Comparison of ENCODE assay signal across 10 cellular contexts in the genomic region with DNA sequence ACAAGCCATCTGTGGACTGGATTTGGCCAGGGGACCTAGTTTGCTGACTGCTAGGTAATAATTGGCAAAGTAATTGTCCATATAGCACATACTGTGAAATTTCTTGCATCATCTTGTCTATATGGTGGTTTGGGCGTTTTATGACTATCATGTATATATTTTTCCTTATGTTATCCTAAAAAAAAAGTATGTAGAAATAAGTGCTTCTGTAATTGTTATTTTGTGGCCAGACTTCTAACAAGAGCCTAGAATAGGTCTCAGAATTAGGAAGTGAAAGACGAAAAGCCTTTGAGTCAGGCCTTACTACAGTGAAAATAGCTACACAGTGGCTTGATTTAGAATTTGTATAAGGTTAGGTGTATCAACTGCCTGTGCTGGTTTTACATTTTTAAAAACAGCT. TPM values are rescaled to one million over a fixed set of nuclear protein-coding genes. Genes with fewer than 3 reads are reported as not detected.
A peak's percentile ranks its signal among the peaks of the same experiment; 100 is the strongest.
DNase-seq lines count a peak whose midpoint lies in the region; ATAC-seq and TF ChIP-seq lines count a peak whose summit lies in the region.
"Had no signal": no experiment of that assay in that cellular context is flagged by ENCODE, and none has a peak within 500 bp of the region (broad histone marks: within the 10 kb centered on the region; RNA-seq: fewer than 3 reads in every experiment).

No MANE protein-coding gene starts in this region.

- H3K27ac ChIP-seq in tibial artery (no peak overlapping the region), adrenal gland (no peak overlapping the region)
- H3K27ac ChIP-seq: C4-2B had no signal

- peaks cover 64% of the 10 kb centered on the region for H3K4me1 Mint-ChIP-seq in activated naive CD4-positive, alpha-beta T cell treated with anti-CD3 and anti-CD28 coated beads, Interleukin-2, amount 50 U/mL, for 24 hours
- peaks cover 26% of the 10 kb centered on the region for H3K4me1 Mint-ChIP-seq in stimulated activated naive CD8-positive, alpha-beta T cell treated with anti-CD3 and anti-CD28 coated beads, Interleukin-15, amount 100 ng/mL, for 72 hours

- H3K27ac Mint-ChIP-seq in activated naive CD4-positive, alpha-beta T cell treated with anti-CD3 and anti-CD28 coated beads, Interleukin-2, amount 50 U/mL, for 24 hours: peak overlapping the region; percentile 41
- H3K27ac Mint-ChIP-seq in stimulated activated naive CD8-positive, alpha-beta T cell treated with anti-CD3 and anti-CD28 coated beads, Interleukin-15, amount 100 ng/mL, for 72 hours: peak overlapping the region; percentile 7 to 92

- ATAC-seq in HG02884 (IDR thresholded peaks at IDR 0.05; ENCODE audit: unreplicated experiment): peak; percentile 40
- ATAC-seq in stimulated activated naive CD8-positive, alpha-beta T cell treated with anti-CD3 and anti-CD28 coated beads, Interleukin-15, amount 100 ng/mL, for 72 hours: no peak
- ATAC-seq: right cardiac atrium had no signal

- peak overlapping the region; percentile 62 for H3K4me3 Mint-ChIP-seq in activated naive CD4-positive, alpha-beta T cell treated with anti-CD3 and anti-CD28 coated beads, Interleukin-2, amount 50 U/mL, for 24 hours
- peak overlapping the region; percentile 73 to 91 for H3K4me3 Mint-ChIP-seq in stimulated activated naive CD8-positive, alpha-beta T cell treated with anti-CD3 and anti-CD28 coated beads, Interleukin-15, amount 100 ng/mL, for 72 hours

- intact Hi-C loops in tibial artery (cut with DNase I; ENCODE audit: low total_unique reads): loop anchor here (5.0 to 10.0 kb wide), 4 partner anchors 115 to 512 kb away; a partner anchor contains a TSS
- intact Hi-C loops in adrenal gland (cut with DNase I): loop anchor here in 1 of 2 donors (10.0 kb wide), 1 partner anchor 95 kb away; no protein-coding TSS in a partner anchor

- H3K4me1 ChIP-seq in tibial artery (peaks cover 0 to 41% (median 20%) of the 10 kb centered on the region in 4 donors), adrenal gland (replicated peaks in 1 of 2) (peaks cover 0 to 31% of the 10 kb centered on the region in 2 donors)

- no peaks in the 10 kb centered on the region for H3K9me3 Mint-ChIP-seq in activated naive CD4-positive, alpha-beta T cell treated with anti-CD3 and anti-CD28 coated beads, Interleukin-2, amount 50 U/mL, for 24 hours
- H3K9me3 Mint-ChIP-seq in stimulated activated naive CD8-positive, alpha-beta T cell treated with anti-CD3 and anti-CD28 coated beads, Interleukin-15, amount 100 ng/mL, for 72 hours: peaks cover under 1 to 2% of the 10 kb centered on the region in 2 donors

- H3K36me3 ChIP-seq in tibial artery (no peaks in the 10 kb centered on the region), adrenal gland (replicated peaks in 1 of 2) (no peaks in the 10 kb centered on the region)

- no peak for TF ChIP-seq POLR2A in adrenal gland (IDR thresholded peaks at IDR 0.05)

- no peaks in the 10 kb centered on the region for H3K27me3 ChIP-seq in tibial artery
- H3K27me3 ChIP-seq in adrenal gland: no peaks in the 10 kb centered on the region

- no peaks in the 10 kb centered on the region for H3K27me3 Mint-ChIP-seq in activated naive CD4-positive, alpha-beta T cell treated with anti-CD3 and anti-CD28 coated beads, Interleukin-2, amount 50 U/mL, for 24 hours
- no peaks in the 10 kb centered on the region for H3K27me3 Mint-ChIP-seq in stimulated activated naive CD8-positive, alpha-beta T cell treated with anti-CD3 and anti-CD28 coated beads, Interleukin-15, amount 100 ng/mL, for 72 hours

- no peaks in the 10 kb centered on the region for H3K9me3 ChIP-seq in tibial artery
- H3K9me3 ChIP-seq in adrenal gland (replicated peaks in 1 of 3): no peaks in the 10 kb centered on the region

- H3K36me3 Mint-ChIP-seq in activated naive CD4-positive, alpha-beta T cell treated with anti-CD3 and anti-CD28 coated beads, Interleukin-2, amount 50 U/mL, for 24 hours: peaks cover 4% of the 10 kb centered on the region

- WGBS in adrenal gland, 4 donors: 71 to 81% (median 76%) methylated on average over 2 of the region's 2 CpGs

- no peak for DNase-seq in activated naive CD4-positive, alpha-beta T cell treated with Interleukin-2 at 50 U/mL for 16 hours
- DNase-seq in NOMO-1 treated with dmso at 0.1 percent for 144 hours (lab: John Stamatoyannopoulos, UW; ENCODE audit: unreplicated experiment) (peak; percentile 71), tibial artery (no peak), NCI-H1417 treated with DMSO at 0.1 percent for 48 hours (lab: John Stamatoyannopoulos, UW) (no peak), adrenal gland (no peak)
- DNase-seq in stimulated activated naive CD8-positive, alpha-beta T cell treated with anti-CD3 and anti-CD28 coated beads, Interleukin-15, amount 100 ng/mL, for 72 hours: no peak
- DNase-seq: right cardiac atrium had no signal

- TF ChIP-seq CTCF in tibial artery (IDR thresholded peaks at IDR 0.05) (no peak), adrenal gland (IDR thresholded peaks at IDR 0.05) (no peak)

- H3K4me3 ChIP-seq in tibial artery: no peak overlapping the region
- H3K4me3 ChIP-seq in adrenal gland: no peak overlapping the region

RNA-seq across cellular contexts. Expression of a gene that starts 4.2 kb away (rescaled TPM):
- 10 to 100 TPM; 42.9 to 91.2 (median 62.4) TPM for total RNA-seq in adrenal gland
- 10 to 100 TPM; 24.4 to 82.7 (median 29.5) TPM for polyA plus RNA-seq in adrenal gland
